Comparison of ENCODE assay signal across 28 cellular contexts in genomic region chr7:138590154-138590553, GRCh38.
"Had no signal": no experiment of that assay in that cellular context is flagged by ENCODE, and none has a peak within 500 bp of the region (broad histone marks: within the 10 kb centered on the region; RNA-seq: fewer than 3 reads in every experiment).

No MANE protein-coding gene starts in this region.

- H3K27me3 ChIP-seq: colonic mucosa, esophagus squamous epithelium, gastrocnemius medialis, heart right ventricle, left lung had no signal

- FAIRE-seq: endometrium, islet of Langerhans, keratinocyte had no signal

- H3K4me1 ChIP-seq: colonic mucosa, gastrocnemius medialis, heart right ventricle, left lung, lower lobe of right lung had no signal

- H3K4me3 ChIP-seq: colonic mucosa, esophagus squamous epithelium, gastrocnemius medialis, heart right ventricle, left lung, lower lobe of right lung, mucosa of descending colon had no signal

- ATAC-seq: effector memory CD8-positive, alpha-beta T cell; esophagus mucosa; gastrocnemius medialis; heart right ventricle; left cardiac atrium; left lung; left ventricle myocardium superior; lower lobe of right lung; mucosa of descending colon had no signal

- H3K9me3 ChIP-seq: colonic mucosa, esophagus squamous epithelium, gastrocnemius medialis, heart right ventricle, left lung, lower lobe of right lung, mucosa of descending colon had no signal

- H3K27me3 Mint-ChIP-seq: dendritic cell treated with granulocyte-macrophage colony-stimulating factor and Interleukin-4, amounts not matched to agents 40 ng/mL and 50 ng/mL, for 4 days; effector memory CD8-positive, alpha-beta T cell; naive B cell had no signal

- H3K27ac ChIP-seq: colonic mucosa, epithelial cell of prostate, esophagus squamous epithelium, gastrocnemius medialis, heart right ventricle, left lung, lower lobe of right lung had no signal

- H3K9me3 Mint-ChIP-seq: dendritic cell treated with granulocyte-macrophage colony-stimulating factor and Interleukin-4, amounts not matched to agents 40 ng/mL and 50 ng/mL, for 4 days; effector memory CD8-positive, alpha-beta T cell; endodermal cell; naive B cell had no signal

- DNase-seq: colonic mucosa; cortex of kidney; effector CD8-positive, alpha-beta T cell; effector memory CD8-positive, alpha-beta T cell; endodermal cell; erythroblast; esophagus squamous epithelium; foreskin fibroblast; foreskin melanocyte; gastrocnemius medialis; glutamatergic neuron; head of caudate nucleus; heart right ventricle; hippocampal formation; left cardiac atrium; left lung; left ventricle myocardium superior; lower lobe of right lung; mesenchymal stem cell; mucosa of descending colon; naive B cell had no signal

- H3K4me1 Mint-ChIP-seq: endodermal cell, naive B cell had no signal

- H3K4me3 Mint-ChIP-seq: dendritic cell treated with granulocyte-macrophage colony-stimulating factor and Interleukin-4, amounts not matched to agents 40 ng/mL and 50 ng/mL, for 4 days; effector memory CD8-positive, alpha-beta T cell; endodermal cell; mesothelial cell of epicardium; naive B cell had no signal

- H3K27ac Mint-ChIP-seq: dendritic cell treated with granulocyte-macrophage colony-stimulating factor and Interleukin-4, amounts not matched to agents 40 ng/mL and 50 ng/mL, for 4 days; effector memory CD8-positive, alpha-beta T cell; mesothelial cell of epicardium had no signal

- H3K36me3 ChIP-seq: colonic mucosa had no signal
